In genomic region chr5:81506378-81506777, GRCh38 we compare ENCODE assay signal across 12 cellular contexts.
A peak's percentile ranks its signal among the peaks of the same experiment; 100 is the strongest.
DNase-seq lines count a peak whose midpoint lies in the region; ATAC-seq and TF ChIP-seq lines count a peak whose summit lies in the region.
"Had no signal": no experiment of that assay in that cellular context is flagged by ENCODE, and none has a peak within 500 bp of the region (broad histone marks: within the 10 kb centered on the region; RNA-seq: fewer than 3 reads in every experiment).

No MANE protein-coding gene starts in this region.

- H2AK5ac ChIP-seq in trophoblast cell (ENCODE audit: low read length): no peak overlapping the region

- no peaks in the 10 kb centered on the region for H3K79me2 ChIP-seq in trophoblast cell (ENCODE audit: control insufficient read depth, insufficient read depth, low read length, poor library complexity)

- TF ChIP-seq EP300 in ovary (IDR thresholded peaks at IDR 0.05): no peak

- intact Hi-C loops in heart right ventricle (cut with DNase I): loop anchor here (2.0 to 10.0 kb wide), 12 partner anchors 241 to 718 kb away; partner anchors contain the start of genes SSBP2 (in 4 of the 10) and ATG10 (in 3 of the 10)
- intact Hi-C loops in left ventricle myocardium superior (cut with micrococcal nuclease): loop anchor here (10.0 kb wide), 1 partner anchor 348 kb away; no protein-coding TSS in a partner anchor
- intact Hi-C loops in ovary (cut with DNase I): loop anchor here in 3 of 4 donors (5.0 to 10.0 kb wide), 6 partner anchors 246 to 648 kb away; partner anchors contain the start of genes SSBP2 (in 3 of the 3) and ATG10 (in 1 of the 3)
- intact Hi-C loops in uterus (cut with DNase I; ENCODE audit: low total_unique reads): no loop called here
- intact Hi-C loops in body of pancreas (cut with DNase I): loop anchor here (10.0 kb wide), 2 partner anchors 358 to 668 kb away; no protein-coding TSS in a partner anchor

- no peak overlapping the region for H4K8ac ChIP-seq in trophoblast cell (ENCODE audit: low read depth, low read length)

- H3K27me3 ChIP-seq in heart right ventricle (no peaks in the 10 kb centered on the region), endocrine pancreas (ENCODE audit: control insufficient read depth, insufficient read depth, low read length) (no peaks in the 10 kb centered on the region), ovary (no peaks in the 10 kb centered on the region), uterus (no peaks in the 10 kb centered on the region), body of pancreas (no peaks in the 10 kb centered on the region), trophoblast cell (ENCODE audit: insufficient read depth, low read length) (no peaks in the 10 kb centered on the region)

- no peak overlapping the region for H3K18ac ChIP-seq in trophoblast cell (ENCODE audit: low read length)

- no peaks in the 10 kb centered on the region for H3K79me1 ChIP-seq in trophoblast cell (ENCODE audit: low read length)

- 15 to 24% methylated on average over 1 of the region's 1 CpG for WGBS in heart right ventricle, 2 donors
- WGBS in ovary, 3 donors: 11 to 31% (median 17%) methylated on average over 1 of the region's 1 CpG
- WGBS in body of pancreas, 2 donors: 15 to 20% methylated on average over 1 of the region's 1 CpG
- WGBS in trophoblast cell (ENCODE audit: extremely low coverage, insufficient coverage, insufficient read length): no CpG with 5 or more reads among the region's 1 CpG

- no peak overlapping the region for H3K4ac ChIP-seq in trophoblast cell (ENCODE audit: low read depth, low read length)

- H2BK120ac ChIP-seq in trophoblast cell (ENCODE audit: insufficient read depth, low read length, poor library complexity): no peak overlapping the region

- no peak overlapping the region for H2BK12ac ChIP-seq in trophoblast cell (ENCODE audit: low read length)

- H4K12ac ChIP-seq in trophoblast cell (ENCODE audit: low read depth, low read length): no peak overlapping the region

- TF ChIP-seq POLR2A in ovary (IDR thresholded peaks at IDR 0.05): no peak
- no peak for TF ChIP-seq POLR2A in uterus (IDR thresholded peaks at IDR 0.05)
- no peak for TF ChIP-seq POLR2A in body of pancreas (IDR thresholded peaks at IDR 0.05)

- H2AFZ ChIP-seq in trophoblast cell (ENCODE audit: insufficient read depth, low read length, poor library complexity): no peak overlapping the region

- H3K4me1 ChIP-seq in heart right ventricle (peaks cover 0 to 27% (median 20%) of the 10 kb centered on the region in 9 donors), endocrine pancreas (ENCODE audit: control insufficient read depth, insufficient read depth, low read length) (peaks cover 11% of the 10 kb centered on the region), ovary (ENCODE audit: insufficient read depth) (no peaks in the 10 kb centered on the region), uterus (peaks cover 0 to 17% of the 10 kb centered on the region in 2 donors), body of pancreas (peaks cover 4% of the 10 kb centered on the region), trophoblast cell (ENCODE audit: control insufficient read depth in 1 of 2, insufficient read depth in 2 of 2, low read length in 2 of 2) (no peaks in the 10 kb centered on the region)

- no peak for DNase-seq in heart right ventricle
- DNase-seq in left ventricle myocardium superior: no peak
- DNase-seq in ovary: no peak
- DNase-seq in uterus: no peak
- DNase-seq in KG1 (lab: John Stamatoyannopoulos, UW): no peak
- no peak for DNase-seq in body of pancreas
- no peak for DNase-seq in trophoblast cell
- DNase-seq: activated T-cell treated with anti-CD3 and anti-CD28 coated beads, Interleukin-2, amount 50 U/mL, for 48 hours; stimulated activated CD4-positive, alpha-beta T cell treated with anti-CD3 and anti-CD28 coated beads, Interleukin-4, amount 100 ng/mL, for 1 hour had no signal

- no peak overlapping the region for H3K9ac ChIP-seq in endocrine pancreas (ENCODE audit: control insufficient read depth, insufficient read depth, low read length)
- H3K9ac ChIP-seq in trophoblast cell (ENCODE audit: low read length): no peak overlapping the region

- ATAC-seq in heart right ventricle (peak in 3 of 8 donors; percentile 6 to 16 (median 15)), left ventricle myocardium superior (no peak), body of pancreas (no peak)

- no peak overlapping the region for H2BK5ac ChIP-seq in trophoblast cell (ENCODE audit: low read depth, low read length, poor library complexity)

- H3K23ac ChIP-seq in trophoblast cell (ENCODE audit: low read length): no peak overlapping the region

- H3K36me3 ChIP-seq in heart right ventricle (no peaks in the 10 kb centered on the region), endocrine pancreas (ENCODE audit: control insufficient read depth, insufficient read depth, low read length) (no peaks in the 10 kb centered on the region), ovary (no peaks in the 10 kb centered on the region), uterus (no peaks in the 10 kb centered on the region), body of pancreas (replicated peaks in 1 of 2; ENCODE audit: insufficient read depth in 1 of 2, low read depth in 2 of 2) (no peaks in the 10 kb centered on the region), trophoblast cell (ENCODE audit: control insufficient read depth in 1 of 2, insufficient read depth in 2 of 2, low read length in 2 of 2) (no peaks in the 10 kb centered on the region)

- no peak overlapping the region for H4K91ac ChIP-seq in trophoblast cell (ENCODE audit: low read depth, low read length)

- H3K4me3 ChIP-seq in heart right ventricle (peak overlapping the region in 1 of 10 donors; percentile 9), endocrine pancreas (ENCODE audit: control insufficient read depth, insufficient read depth, low read length) (peak overlapping the region; percentile 47), ovary (no peak overlapping the region), uterus (no peak overlapping the region), body of pancreas (no peak overlapping the region), trophoblast cell (ENCODE audit: low read depth, low read length) (no peak overlapping the region)
- H3K4me3 ChIP-seq: A549 had no signal

- no peak overlapping the region for H3K14ac ChIP-seq in trophoblast cell (ENCODE audit: low read length)

- TF ChIP-seq CTCF in heart right ventricle (IDR thresholded peaks at IDR 0.05) (no peak), ovary (IDR thresholded peaks at IDR 0.05) (no peak), uterus (IDR thresholded peaks at IDR 0.05) (no peak), body of pancreas (IDR thresholded peaks at IDR 0.05) (no peak)

- H3K27ac ChIP-seq in heart right ventricle (peak overlapping the region in 6 of 10 donors; percentile 45 to 74 (median 61)), ovary (peak overlapping the region; percentile 18 to 77), uterus (peak overlapping the region; percentile 55 to 66), body of pancreas (peak overlapping the region in 2 of 4 donors; percentile 27 to 59), trophoblast cell (ENCODE audit: low read depth, low read length) (no peak overlapping the region)
- H3K27ac ChIP-seq: A549, HL-60 had no signal

- no peak overlapping the region for H3K4me2 ChIP-seq in trophoblast cell (ENCODE audit: low read length)
- H3K4me2 ChIP-seq: A549 had no signal

- H3K9me3 ChIP-seq in heart right ventricle (no peaks in the 10 kb centered on the region), endocrine pancreas (ENCODE audit: control insufficient read depth, low read length) (no peaks in the 10 kb centered on the region), ovary (no peaks in the 10 kb centered on the region), uterus (no peaks in the 10 kb centered on the region), body of pancreas (no peaks in the 10 kb centered on the region), trophoblast cell (ENCODE audit: insufficient read depth, low read depth, low read length) (no peaks in the 10 kb centered on the region)
- H3K9me3 ChIP-seq: A549 had no signal
